In genomic region chr2:231685349-231686191, GRCh38 we compare ENCODE assay signal across 12 cellular contexts. TPM values are rescaled to one million over a fixed set of nuclear protein-coding genes. Genes with fewer than 3 reads are reported as not detected.
DNase-seq lines count a peak whose midpoint lies in the region; ATAC-seq and TF ChIP-seq lines count a peak whose summit lies in the region.
"Had no signal": no experiment of that assay in that cellular context is flagged by ENCODE, and none has a peak within 500 bp of the region (broad histone marks: within the 10 kb centered on the region; RNA-seq: fewer than 3 reads in every experiment).

No MANE protein-coding gene starts in this region.

- no peak overlapping the region for H3K4me3 ChIP-seq in AG09309 (ENCODE audit: control insufficient read depth, low read depth, low read length)
- H3K4me3 ChIP-seq: Peyer's patch had no signal

- no peaks in the 10 kb centered on the region for H3K36me3 Mint-ChIP-seq in natural killer cell treated with Interleukin-12 subunit alpha and Interleukin-12 subunit beta and Interleukin-15 and Interleukin-18, amount 100 ng/mL, for 72 hours
- H3K36me3 Mint-ChIP-seq: memory B cell had no signal

- no peak for DNase-seq in AG09309 (ENCODE audit: low read depth)
- DNase-seq in GM13977 (ENCODE audit: low spot score) = no peak
- DNase-seq in SHP77 treated with DMSO at 0.1 percent for 48 hours (lab: John Stamatoyannopoulos, UW) = peak; percentile 85
- DNase-seq in inferior parietal cortex (ENCODE audit: extremely low spot score) = peak; percentile 79
- DNase-seq in iPS-NIHi11 (ENCODE audit: low spot score) = no peak
- DNase-seq in T-helper 9 cell = no peak
- DNase-seq in natural killer cell treated with Interleukin-12 subunit alpha and Interleukin-12 subunit beta and Interleukin-15 and Interleukin-18, amount 100 ng/mL, for 72 hours (ENCODE audit: low spot score) = no peak
- DNase-seq: activated CD8-positive, alpha-beta memory T cell treated with anti-CD3 and anti-CD28 coated beads, Interleukin-2, amount 50 U/mL, for 48 hours; effector memory CD8-positive, alpha-beta T cell; Peyer's patch had no signal

- H3K27ac Mint-ChIP-seq in natural killer cell treated with Interleukin-12 subunit alpha and Interleukin-12 subunit beta and Interleukin-15 and Interleukin-18, amount 100 ng/mL, for 72 hours = no peak overlapping the region
- H3K27ac Mint-ChIP-seq: effector memory CD8-positive, alpha-beta T cell; memory B cell had no signal

- peaks cover 4 to 9% of the 10 kb centered on the region in 2 donors for H3K4me1 Mint-ChIP-seq in natural killer cell treated with Interleukin-12 subunit alpha and Interleukin-12 subunit beta and Interleukin-15 and Interleukin-18, amount 100 ng/mL, for 72 hours (ENCODE audit: low read depth in 2 of 2)

- no peak overlapping the region for H3K4me3 Mint-ChIP-seq in natural killer cell treated with Interleukin-12 subunit alpha and Interleukin-12 subunit beta and Interleukin-15 and Interleukin-18, amount 100 ng/mL, for 72 hours
- H3K4me3 Mint-ChIP-seq: effector memory CD8-positive, alpha-beta T cell; memory B cell had no signal

- in situ Hi-C loops in GM13977 (cut with MboI; ENCODE audit: low pct_unique_long_range_greater_than_20kb, low sequenced_read_pairs, unreplicated experiment) = no loop called here

- H3K9me3 Mint-ChIP-seq in natural killer cell treated with Interleukin-12 subunit alpha and Interleukin-12 subunit beta and Interleukin-15 and Interleukin-18, amount 100 ng/mL, for 72 hours = no peaks in the 10 kb centered on the region
- H3K9me3 Mint-ChIP-seq: effector memory CD8-positive, alpha-beta T cell; memory B cell had no signal

- TF ChIP-seq CTCF in AG09309 (IDR thresholded peaks at IDR 0.05; ENCODE audit: control insufficient read depth, insufficient read depth, low read depth, low read length, missing control alignments) (peak; percentile 25), GM13977 (IDR thresholded peaks at IDR 0.05; ENCODE audit: extremely low read depth, insufficient read depth, missing control alignments) (peak; percentile 37)

- peaks cover 6 to 10% of the 10 kb centered on the region in 2 donors for H3K27me3 Mint-ChIP-seq in natural killer cell treated with Interleukin-12 subunit alpha and Interleukin-12 subunit beta and Interleukin-15 and Interleukin-18, amount 100 ng/mL, for 72 hours
- H3K27me3 Mint-ChIP-seq: memory B cell had no signal

- ATAC-seq in natural killer cell treated with Interleukin-12 subunit alpha and Interleukin-12 subunit beta and Interleukin-15 and Interleukin-18, amount 100 ng/mL, for 72 hours = no peak
- no peak for ATAC-seq in GM21825 (IDR thresholded peaks at IDR 0.05; ENCODE audit: unreplicated experiment)
- ATAC-seq: effector memory CD8-positive, alpha-beta T cell had no signal

RNA-seq across cellular contexts. Expression of gene PTMA, which starts 22.8 kb away (rescaled TPM):
- 1,000 to 10,000 TPM; 1,013 to 1,764 TPM for total RNA-seq in natural killer cell treated with Interleukin-12 subunit alpha and Interleukin-12 subunit beta and Interleukin-15 and Interleukin-18, amount 100 ng/mL, for 72 hours

Comparison
In these comparisons a context has a peak if more than half of its experiments do, and no peak if none do; other contexts are left out.
1. DNase-seq: peak in SHP77 treated with DMSO at 0.1 percent for 48 hours (single experiment) and inferior parietal cortex (single experiment); none in AG09309 (single experiment), GM13977 (single experiment), iPS-NIHi11 (single experiment), T-helper 9 cell (single experiment) and natural killer cell treated with Interleukin-12 subunit alpha and Interleukin-12 subunit beta and Interleukin-15 and Interleukin-18, amount 100 ng/mL, for 72 hours (single experiment).